Comparison of ENCODE assay signal across 16 cellular contexts in genomic region chr17:20568604-20569003, GRCh38. TPM values are rescaled to one million over a fixed set of nuclear protein-coding genes. Genes with fewer than 3 reads are reported as not detected.
A peak's percentile ranks its signal among the peaks of the same experiment; 100 is the strongest.
DNase-seq lines count a peak whose midpoint lies in the region; ATAC-seq, FAIRE-seq and TF ChIP-seq lines count a peak whose summit lies in the region.
"Not testable (repeated sequence)": the region's sequence is repeated elsewhere in the genome, so short reads cannot be mapped to it uniquely, and the experiment has no call there.
"Had no signal": no experiment of that assay in that cellular context is flagged by ENCODE, and none has a peak within 500 bp of the region (broad histone marks: within the 10 kb centered on the region; RNA-seq: fewer than 3 reads in every experiment).

No MANE protein-coding gene starts in this region.

- DNase-seq in HTR-8/SVneo (ENCODE audit: insufficient read length, low spot score); H1 (ENCODE audit: low read depth in 1 of 2, low spot score in 2 of 2); upper lobe of right lung: not testable (repeated sequence)
- DNase-seq in activated CD8-positive, alpha-beta T cell treated with anti-CD3 and anti-CD28 coated beads, Interleukin-2, amount 10 ng/mL, durations not matched to agents 7 days and 5 days: peak; percentile 1
- DNase-seq in islet precursor cell: peak; percentile 27
- peak; percentile 2 for DNase-seq in myocyte (ENCODE audit: low read depth)
- DNase-seq in osteoblast (ENCODE audit: insufficient read length, low spot score, missing footprints): peak; percentile 0

- H3K18ac ChIP-seq in H1 (ENCODE audit: extremely low read depth, low read length): not testable (repeated sequence)

- H3K4me3 ChIP-seq in H1 (ENCODE audit: extremely low read depth in 1 of 4, insufficient read depth in 2 of 4, low read depth in 3 of 4, low read length in 4 of 4); gastroesophageal sphincter; osteoblast (ENCODE audit: insufficient read depth, low read length); upper lobe of right lung: not testable (repeated sequence)

- WGBS in H1 (ENCODE audit: extremely low coverage in 1 of 2, insufficient coverage in 1 of 2, insufficient read length in 1 of 2, insufficient replicate concordance in 2 of 2, low coverage in 1 of 2, low lambda C conversion rate in 2 of 2, missing lambda C conversion rate in 1 of 2), 2 experiments: 89% methylated on average over 8 of the region's 8 CpGs; no CpG with 5 or more reads in 1 of the 2 experiments
- WGBS in gastroesophageal sphincter (ENCODE audit: low coverage in 1 of 2), 2 donors: 44 to 82% methylated on average over 1 to 5 of the region's 8 CpGs

- peak; percentile 33 for FAIRE-seq in HTR-8/SVneo (lab: Jason Lieb, UNC)
- not testable (repeated sequence) for FAIRE-seq in H1 (lab: Jason Lieb, UNC)

- not testable (repeated sequence) for H2BK120ac ChIP-seq in H1 (replicated peaks; ENCODE audit: low read depth, low read length)

- H3K9me3 Mint-ChIP-seq in activated CD8-positive, alpha-beta T cell treated with anti-CD3 and anti-CD28 coated beads, Interleukin-2, amount 10 ng/mL, durations not matched to agents 7 days and 5 days (ENCODE audit: insufficient read depth): not testable (repeated sequence)

- not testable (repeated sequence) for H2BK12ac ChIP-seq in H1 (ENCODE audit: low read depth, low read length)

- H3K23ac ChIP-seq in H1 (ENCODE audit: insufficient read length): not testable (repeated sequence)

- H2BK20ac ChIP-seq in H1 (ENCODE audit: low read length): not testable (repeated sequence)

- not testable (repeated sequence) for H3K9me3 ChIP-seq in H1 (ENCODE audit: insufficient read depth in 2 of 2, low read depth in 1 of 2, low read length in 1 of 2); gastroesophageal sphincter; osteoblast (ENCODE audit: low read depth, low read length); upper lobe of right lung

- H3K14ac ChIP-seq in H1 (ENCODE audit: insufficient read length): not testable (repeated sequence)

- H4K20me1 ChIP-seq in H1 (replicated peaks in 1 of 2; ENCODE audit: control insufficient read depth in 1 of 2, insufficient read depth in 2 of 2, low read length in 2 of 2); osteoblast (ENCODE audit: insufficient read depth, low read length): not testable (repeated sequence)

- not testable (repeated sequence) for H3K27ac ChIP-seq in H1 (ENCODE audit: low read depth, low read length); gastroesophageal sphincter; osteoblast (ENCODE audit: low read depth, low read length); upper lobe of right lung

- not testable (repeated sequence) for H3K4me3 Mint-ChIP-seq in activated CD8-positive, alpha-beta T cell treated with anti-CD3 and anti-CD28 coated beads, Interleukin-2, amount 10 ng/mL, durations not matched to agents 7 days and 5 days

- H2BK15ac ChIP-seq in H1 (ENCODE audit: low read length): 0 out of 2 replicates have a peak overlapping the region, but pooled peaks have one; percentile 53

- H3K4me2 ChIP-seq in H1 (ENCODE audit: insufficient read depth in 1 of 2, low read depth in 2 of 2, low read length in 2 of 2); osteoblast (ENCODE audit: insufficient read depth, low read length): not testable (repeated sequence)

- TF ChIP-seq EP300 in H1 (IDR thresholded peaks at IDR 0.05; ENCODE audit: borderline replicate concordance in 1 of 2, low read depth in 2 of 2, low read length in 2 of 2); gastroesophageal sphincter (IDR thresholded peaks at IDR 0.05): not testable (repeated sequence)

- not testable (repeated sequence) for H3K79me2 ChIP-seq in H1 (ENCODE audit: control insufficient read depth in 1 of 2, insufficient read depth in 2 of 2, low read length in 2 of 2); osteoblast (ENCODE audit: insufficient read depth, low read length)

- not testable (repeated sequence) for TF ChIP-seq RAD21 in H1 (IDR thresholded peaks at IDR 0.05 in 1 of 2, conservative IDR thresholded peaks at IDR 0.05 in 1 of 2; ENCODE audit: low read depth in 2 of 2, low read length in 2 of 2)

- not testable (repeated sequence) for H3K36me3 Mint-ChIP-seq in activated CD8-positive, alpha-beta T cell treated with anti-CD3 and anti-CD28 coated beads, Interleukin-2, amount 10 ng/mL, durations not matched to agents 7 days and 5 days (ENCODE audit: low read depth)

- not testable (repeated sequence) for H3K4me1 ChIP-seq in H1 (replicated peaks in 1 of 4; ENCODE audit: control insufficient read depth in 3 of 4, insufficient read depth in 4 of 4, low read length in 3 of 4); gastroesophageal sphincter; osteoblast (ENCODE audit: insufficient read depth, low read length); upper lobe of right lung

- POLR2A ChIA-PET in activated CD8-positive, alpha-beta T cell treated with anti-CD3 and anti-CD28 coated beads, Interleukin-2, amount 10 ng/mL, durations not matched to agents 7 days and 5 days (lab: Charles Lee); H1 (lab: Charles Lee; ENCODE audit: partially characterized antibody): not testable (repeated sequence)

- H3K27me3 ChIP-seq in H1 (replicated peaks in 1 of 4; ENCODE audit: control insufficient read depth in 3 of 4, extremely low read depth in 1 of 4, insufficient read depth in 3 of 4, low read length in 3 of 4); gastroesophageal sphincter; osteoblast (ENCODE audit: insufficient read depth, low read length); upper lobe of right lung: not testable (repeated sequence)

- not testable (repeated sequence) for H2BK5ac ChIP-seq in H1 (ENCODE audit: low read depth, low read length)

- H3K36me3 ChIP-seq in H1 (ENCODE audit: control insufficient read depth in 2 of 4, insufficient read depth in 4 of 4, low read length in 3 of 4); gastroesophageal sphincter; osteoblast (ENCODE audit: insufficient read depth, low read length); upper lobe of right lung: not testable (repeated sequence)

- CTCF ChIA-PET in activated CD8-positive, alpha-beta T cell treated with anti-CD3 and anti-CD28 coated beads, Interleukin-2, amount 10 ng/mL, durations not matched to agents 7 days and 5 days (lab: Charles Lee); H1 (lab: Charles Lee; ENCODE audit: partially characterized antibody): not testable (repeated sequence)

- H3K56ac ChIP-seq in H1 (replicated peaks; ENCODE audit: insufficient read length, low read depth, low read length): not testable (repeated sequence)

- H4K5ac ChIP-seq in H1 (ENCODE audit: insufficient read length, low read depth, low read length): not testable (repeated sequence)

- ATAC-seq in activated CD8-positive, alpha-beta T cell treated with anti-CD3 and anti-CD28 coated beads, Interleukin-2, amount 10 ng/mL, durations not matched to agents 7 days and 5 days: not testable (repeated sequence)
- ATAC-seq in gastroesophageal sphincter (peak; percentile 13), upper lobe of right lung (peak; percentile 20)

- H2AFZ ChIP-seq in H1 (ENCODE audit: low read length); osteoblast (ENCODE audit: low read length): not testable (repeated sequence)

- not testable (repeated sequence) for H4K8ac ChIP-seq in H1 (ENCODE audit: extremely low read depth, insufficient read depth, low read length)

- not testable (repeated sequence) for H3K4ac ChIP-seq in H1 (replicated peaks; ENCODE audit: insufficient read length, low read depth, low read length)

- not testable (repeated sequence) for H3K27me3 Mint-ChIP-seq in activated CD8-positive, alpha-beta T cell treated with anti-CD3 and anti-CD28 coated beads, Interleukin-2, amount 10 ng/mL, durations not matched to agents 7 days and 5 days (ENCODE audit: low read depth)

- not testable (repeated sequence) for TF ChIP-seq CTCF in H1 (IDR thresholded peaks at IDR 0.05; ENCODE audit: control extremely low read depth in 1 of 3, insufficient read depth in 1 of 3, low read depth in 1 of 3, low read length in 3 of 3); gastroesophageal sphincter (IDR thresholded peaks at IDR 0.05); osteoblast (IDR thresholded peaks at IDR 0.05; ENCODE audit: extremely low read depth, low read depth, low read length); upper lobe of right lung (IDR thresholded peaks at IDR 0.05)

- not testable (repeated sequence) for H3K79me1 ChIP-seq in H1 (ENCODE audit: low read depth, low read length)

- H3K9ac ChIP-seq in H1 (replicated peaks in 1 of 4; ENCODE audit: extremely low read depth in 1 of 4, low read depth in 3 of 4, low read length in 3 of 4): not testable (repeated sequence)

- not testable (repeated sequence) for H3K4me1 Mint-ChIP-seq in activated CD8-positive, alpha-beta T cell treated with anti-CD3 and anti-CD28 coated beads, Interleukin-2, amount 10 ng/mL, durations not matched to agents 7 days and 5 days (ENCODE audit: low read depth)

- H4K91ac ChIP-seq in H1 (replicated peaks; ENCODE audit: insufficient read length, low read length): not testable (repeated sequence)

- not testable (repeated sequence) for H3K23me2 ChIP-seq in H1 (ENCODE audit: low read depth, low read length)

- not testable (repeated sequence) for TF ChIP-seq POLR2A in H1 (IDR thresholded peaks at IDR 0.05; ENCODE audit: control extremely low read depth in 1 of 2, low read depth in 2 of 2, low read length in 2 of 2); gastroesophageal sphincter (IDR thresholded peaks at IDR 0.05)

- not testable (repeated sequence) for H2AK5ac ChIP-seq in H1 (ENCODE audit: low read depth, low read length)

- intact Hi-C loops in upper lobe of right lung (cut with DNase I): not testable (repeated sequence)

- not testable (repeated sequence) for H3K27ac Mint-ChIP-seq in activated CD8-positive, alpha-beta T cell treated with anti-CD3 and anti-CD28 coated beads, Interleukin-2, amount 10 ng/mL, durations not matched to agents 7 days and 5 days

RNA-seq across cellular contexts. Expression of gene CDRT15L2, which starts 10.9 kb away (rescaled TPM):
- not detected for total RNA-seq in activated CD8-positive, alpha-beta T cell treated with anti-CD3 and anti-CD28 coated beads, Interleukin-2, amount 10 ng/mL, durations not matched to agents 7 days and 5 days
- total RNA-seq in H1 (2021; fragmentation: NEBNext Ultra II Directional; extraction: Animal tissue kit (Norgen Biotek cat#: 25700)): not detected in 2 replicates
- polyA plus RNA-seq in H1 (2011; rRNA removed): not detected in 2 replicates
- polyA plus RNA-seq in H1 (2011; cell fraction: cytosol; rRNA removed): not detected
- not detected for polyA plus RNA-seq in H1 (2011; cell fraction: nucleus; rRNA removed)
- polyA plus RNA-seq in H1 (2012, experiment 1 of 2): not detected in 4 replicates
- polyA plus RNA-seq in H1 (2012, experiment 2 of 2): not detected
- not detected for polyA plus RNA-seq in H1 (2013, experiment 1 of 2)
- not detected for polyA plus RNA-seq in H1 (2013, experiment 2 of 2)
- polyA minus RNA-seq in H1 (2011; rRNA and poly(A)+ RNA removed): not detected in 2 replicates
- not detected for polyA minus RNA-seq in H1 (2011; cell fraction: cytosol; rRNA and poly(A)+ RNA removed)
- not detected for polyA minus RNA-seq in H1 (2011; cell fraction: nucleus; rRNA and poly(A)+ RNA removed)
- not detected for total RNA-seq in gastroesophageal sphincter
- total RNA-seq in myocyte: not detected in 2 replicates
- not detected for polyA plus RNA-seq in myocyte (2012)
- total RNA-seq in osteoblast: not detected in 2 replicates
- not detected for total RNA-seq in upper lobe of right lung
- total RNA-seq: A673; Calu3; CD4-positive, alpha-beta memory T cell; Daoy; G401; GM23338; HFFc6 had no signal
- polyA plus RNA-seq: BJ; CD4-positive, alpha-beta memory T cell; GM23338 had no signal
